Comparison of ENCODE assay signal across 2 cellular contexts in genomic region chr19:55408320-55408836, GRCh38.
TF ChIP-seq lines count a peak whose summit lies in the region.

No MANE protein-coding gene starts in this region.

TF ChIP-seq in GM23338, 12 proteins besides CTCF, POLR2A, EP300 and RAD21 (continued from another document):
- TF ChIP-seq ZNF462 (CRISPR knock-in tag; IDR thresholded peaks at IDR 0.05) (no peak), ZNF114 (CRISPR knock-in tag; IDR thresholded peaks at IDR 0.05) (no peak), REST (IDR thresholded peaks at IDR 0.05; ENCODE audit: unreplicated experiment) (no peak), CREB1 (CRISPR knock-in tag; IDR thresholded peaks at IDR 0.05; ENCODE audit: low read depth) (no peak), JUNB (IDR thresholded peaks at IDR 0.05; ENCODE audit: unreplicated experiment) (no peak), ETS1 (IDR thresholded peaks at IDR 0.05) (no peak)

TF ChIP-seq in WTC11, 78 proteins besides CTCF, POLR2A, EP300 and RAD21 (continued from another document):
- TF ChIP-seq ZNF532 (CRISPR knock-in tag; IDR thresholded peaks at IDR 0.05; ENCODE audit: borderline replicate concordance) (peak; percentile 33; the same call in 1 of the 2 replicates), AFF4 (CRISPR knock-in tag; IDR thresholded peaks at IDR 0.05; ENCODE audit: borderline replicate concordance) (no peak), ZBTB43 (CRISPR knock-in tag; IDR thresholded peaks at IDR 0.05) (0 out of 2 replicates have a peak, but pooled peaks have one; percentile 6), SMAD3 (CRISPR knock-in tag; IDR thresholded peaks at IDR 0.05; ENCODE audit: borderline replicate concordance) (no peak), MYBL2 (CRISPR knock-in tag; IDR thresholded peaks at IDR 0.05) (no peak)
